In genomic region chr15:89016549-89017041, GRCh38 we compare ENCODE assay signal across 11 cellular contexts.
DNase-seq lines count a peak whose midpoint lies in the region; ATAC-seq, FAIRE-seq and TF ChIP-seq lines count a peak whose summit lies in the region.
"Had no signal": no experiment of that assay in that cellular context is flagged by ENCODE, and none has a peak within 500 bp of the region (broad histone marks: within the 10 kb centered on the region; RNA-seq: fewer than 3 reads in every experiment).

No MANE protein-coding gene starts in this region.

- no peaks in the 10 kb centered on the region for H3K9me2 ChIP-seq in GM23248 (ENCODE audit: insufficient read depth)

- H2AFZ ChIP-seq in GM23248: no peak overlapping the region; the same call in 1 of the 2 replicates

- H3K4me2 ChIP-seq in GM23248 (ENCODE audit: unreplicated experiment): peak overlapping the region; percentile 76

- ATAC-seq in Panc1: peak; percentile 59

- no peaks in the 10 kb centered on the region for H3K27me3 ChIP-seq in GM23248 (replicated peaks; ENCODE audit: insufficient read depth)
- no peaks in the 10 kb centered on the region for H3K27me3 ChIP-seq in Panc1 (ENCODE audit: control insufficient read depth, insufficient read depth, low read length)
- no peaks in the 10 kb centered on the region for H3K27me3 ChIP-seq in esophagus (ENCODE audit: control insufficient read depth in 1 of 2, insufficient read depth in 2 of 2, low read length in 2 of 2)
- H3K27me3 ChIP-seq in effector memory CD4-positive, alpha-beta T cell (replicated peaks; ENCODE audit: control insufficient read depth, insufficient read depth, low read length, poor library complexity, severe bottlenecking): no peaks in the 10 kb centered on the region

- intact Hi-C loops in Panc1 (cut with micrococcal nuclease; ENCODE audit: unreplicated experiment): loop anchor here (1.0 kb wide), 1 partner anchor 112 kb away; no protein-coding TSS in a partner anchor
- intact Hi-C loops in kidney (cut with DNase I): no loop called here

- H3K9me3 ChIP-seq in GM23248 (ENCODE audit: low read depth) (no peaks in the 10 kb centered on the region), Panc1 (ENCODE audit: control insufficient read depth, insufficient read depth, low read depth, low read length) (peaks cover 3% of the 10 kb centered on the region; the same call in 1 of the 2 replicates), esophagus (ENCODE audit: control insufficient read depth in 2 of 2, insufficient read depth in 1 of 2, low read depth in 1 of 2, low read length in 1 of 2) (no peaks in the 10 kb centered on the region), kidney (ENCODE audit: control insufficient read depth in 1 of 2, low read length in 2 of 2) (no peaks in the 10 kb centered on the region)
- H3K9me3 ChIP-seq in effector memory CD4-positive, alpha-beta T cell (ENCODE audit: control insufficient read depth, low read length): no peaks in the 10 kb centered on the region

- no peak for TF ChIP-seq CTCF in Panc1 (IDR thresholded peaks at IDR 0.05)
- TF ChIP-seq CTCF in kidney (IDR thresholded peaks at IDR 0.05; ENCODE audit: borderline replicate concordance, extremely low read depth, insufficient read depth): no peak

- no peak for FAIRE-seq in kidney (lab: Jason Lieb, UNC)

- H3K4me3 ChIP-seq in GM23248 (no peak overlapping the region), Panc1 (ENCODE audit: low read depth in 2 of 2, low read length in 2 of 2) (peak overlapping the region in 1 of 2 experiments; percentile 28; a peak in 3 of 4 replicates), esophagus (ENCODE audit: low read depth in 1 of 2, low read length in 2 of 2) (no peak overlapping the region), kidney (ENCODE audit: low read length in 2 of 2) (no peak overlapping the region)
- no peak overlapping the region for H3K4me3 ChIP-seq in effector memory CD4-positive, alpha-beta T cell (ENCODE audit: insufficient read depth, low read depth, low read length, poor library complexity, severe bottlenecking)

- H3K27ac ChIP-seq in GM23248 (peak overlapping the region; percentile 77), Panc1 (ENCODE audit: low read length) (peak overlapping the region; percentile 92), esophagus (ENCODE audit: low read depth in 2 of 2, low read length in 1 of 2) (peak overlapping the region; percentile 72 to 93), kidney (ENCODE audit: low read depth in 2 of 2, low read length in 2 of 2) (no peak overlapping the region)
- H3K27ac ChIP-seq in effector memory CD4-positive, alpha-beta T cell (ENCODE audit: insufficient read depth, low read length, poor library complexity, severe bottlenecking): no peak overlapping the region

- CTCF ChIA-PET in Panc1 (lab: Charles Lee): interaction anchor here (0.7 to 1.0 kb wide), 2 partner anchors 52 to 112 kb away, joined by 7 to 10 read pairs; no protein-coding TSS in a partner anchor

- 46 to 47% methylated on average over 10 of the region's 10 CpGs for WGBS in GM23248 (ENCODE audit: low coverage in 1 of 2, low lambda C conversion rate in 2 of 2, missing lambda C conversion rate in 2 of 2), 2 experiments
- WGBS in esophagus, 2 donors: 38 to 64% methylated on average over 10 of the region's 10 CpGs

- H3K4me1 ChIP-seq in GM23248 (ENCODE audit: insufficient read depth) (peaks cover 42% of the 10 kb centered on the region), Panc1 (ENCODE audit: control insufficient read depth, insufficient read depth, low read length) (peaks cover 32% of the 10 kb centered on the region), esophagus (ENCODE audit: control insufficient read depth in 2 of 2, insufficient read depth in 2 of 2, low read length in 1 of 2) (peaks cover 0 to 5% of the 10 kb centered on the region in 2 donors), kidney (ENCODE audit: control insufficient read depth in 1 of 2, insufficient read depth in 1 of 2, low read depth in 1 of 2, low read length in 2 of 2) (peaks cover 0 to 4% of the 10 kb centered on the region in 2 donors)
- H3K4me1 ChIP-seq in effector memory CD4-positive, alpha-beta T cell (ENCODE audit: control insufficient read depth, insufficient read depth, low read length, poor library complexity, severe bottlenecking): peaks cover 9% of the 10 kb centered on the region

- in situ Hi-C loops in GM23248 (cut with MboI) (loop anchor here (10.0 to 25.0 kb wide), 2 partner anchors 112 to 354 kb away; no protein-coding TSS in a partner anchor), Panc1 (cut with HindIII; ENCODE audit: low pct_unique_long_range_greater_than_20kb, low sequenced_read_pairs) (no loop called here)

- DNase-seq in GM23248 (peak; percentile 76), Panc1 (ENCODE audit: low read depth, low spot score) (no peak), renal cortical epithelial cell (ENCODE audit: low read depth) (peak; percentile 92), kidney (no peak)
- DNase-seq in effector memory CD4-positive, alpha-beta T cell: no peak
- DNase-seq in activated CD4-positive, alpha-beta T cell treated with anti-CD3 and anti-CD28 coated beads, Interleukin-2, amount 50 U/mL, for 1 hour: no peak
- DNase-seq in activated T-cell treated with anti-CD3 and anti-CD28 coated beads, Interleukin-2, amount 50 U/mL, for 1 hour: no peak
- DNase-seq: DND-41, H9, naive B cell had no signal

- H3K36me3 ChIP-seq in GM23248 (ENCODE audit: low read depth) (no peaks in the 10 kb centered on the region), Panc1 (ENCODE audit: control insufficient read depth, insufficient read depth, low read length) (no peaks in the 10 kb centered on the region), esophagus (ENCODE audit: control insufficient read depth in 2 of 2, insufficient read depth in 2 of 2, low read length in 1 of 2) (no peaks in the 10 kb centered on the region), kidney (ENCODE audit: control insufficient read depth in 1 of 2, insufficient read depth in 2 of 2, low read length in 2 of 2) (no peaks in the 10 kb centered on the region)
- no peaks in the 10 kb centered on the region for H3K36me3 ChIP-seq in effector memory CD4-positive, alpha-beta T cell (ENCODE audit: control insufficient read depth, insufficient read depth, low read length)

- no TSS peak for BruUV-seq in Panc1 (replicated peaks; lab: Mats Ljungman, UMichigan)

- no peaks in the 10 kb centered on the region for H4K20me1 ChIP-seq in GM23248 (ENCODE audit: insufficient read depth)

- POLR2A ChIA-PET in Panc1 (lab: Charles Lee): no interaction called here

- H3K79me2 ChIP-seq in GM23248 (ENCODE audit: insufficient read depth): no peaks in the 10 kb centered on the region

- H3F3A ChIP-seq in GM23248 (ENCODE audit: insufficient read depth): 0 out of 2 replicates have a peak, but pooled peaks cover 25% of the 10 kb centered on the region

- peak overlapping the region; percentile 62; the same call in 1 of the 2 replicates for H3K9ac ChIP-seq in GM23248
- H3K9ac ChIP-seq in kidney (ENCODE audit: low read length in 2 of 2): no peak overlapping the region

Comparison
In these comparisons a context has a peak if more than half of its experiments do, and no peak if none do; other contexts are left out.
1. DNase-seq: peak in GM23248 (single experiment) and renal cortical epithelial cell (single experiment); none in Panc1 (single experiment), effector memory CD4-positive, alpha-beta T cell (0 of 3), activated CD4-positive, alpha-beta T cell treated with anti-CD3 and anti-CD28 coated beads, Interleukin-2, amount 50 U/mL, for 1 hour (single experiment), kidney (single experiment) and activated T-cell treated with anti-CD3 and anti-CD28 coated beads, Interleukin-2, amount 50 U/mL, for 1 hour (single experiment).
2. H3K27ac ChIP-seq: peak in GM23248 (single experiment), Panc1 (single experiment) and esophagus (2 of 2); none in effector memory CD4-positive, alpha-beta T cell (single experiment) and kidney (0 of 2).